Comparison of ENCODE assay signal across 22 cellular contexts in the genomic region with DNA sequence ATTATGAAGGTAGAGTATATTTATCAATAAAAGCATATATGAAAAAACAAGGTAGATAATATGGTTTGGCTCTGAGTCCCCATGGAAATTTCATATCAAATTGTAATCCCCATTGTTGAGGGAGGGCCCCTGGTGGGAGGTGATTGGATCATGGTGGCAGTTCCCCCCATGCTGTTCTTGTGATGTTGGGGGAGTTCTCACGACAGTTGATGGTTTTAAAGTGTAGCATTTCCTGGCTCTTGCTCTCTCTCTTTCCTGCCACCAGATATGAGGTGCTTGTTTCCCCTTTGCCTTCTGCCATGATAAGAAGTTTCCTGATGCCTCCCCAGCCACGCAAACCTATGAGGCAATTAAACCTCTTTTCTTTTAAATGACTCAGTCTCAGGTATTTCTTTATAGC.
"Had no signal": no experiment of that assay in that cellular context is flagged by ENCODE, and none has a peak within 500 bp of the region (broad histone marks: within the 10 kb centered on the region; RNA-seq: fewer than 3 reads in every experiment).

No MANE protein-coding gene starts in this region.

- H3K4me1 ChIP-seq: heart right ventricle, left lung, lower lobe of right lung had no signal

- H3K4me3 Mint-ChIP-seq: naive thymus-derived CD4-positive, alpha-beta T cell had no signal

- H3K27ac ChIP-seq: coronary artery, dorsolateral prefrontal cortex, epithelial cell of prostate, esophagus squamous epithelium, gastrocnemius medialis, heart right ventricle, left lung, lower lobe of right lung had no signal

- H3K4me3 ChIP-seq: coronary artery, dorsolateral prefrontal cortex, esophagus squamous epithelium, gastrocnemius medialis, heart right ventricle, left lung, lower lobe of right lung had no signal

- H3K4me1 Mint-ChIP-seq: naive thymus-derived CD4-positive, alpha-beta T cell had no signal

- H3K27me3 ChIP-seq: dorsolateral prefrontal cortex, esophagus squamous epithelium, gastrocnemius medialis, heart right ventricle, left lung had no signal

- DNase-seq: dermis blood vessel endothelial cell; dorsolateral prefrontal cortex; effector CD4-positive, alpha-beta T cell; effector memory CD4-positive, alpha-beta T cell; erythroblast; esophagus squamous epithelium; foreskin fibroblast; foreskin melanocyte; gastrocnemius medialis; glutamatergic neuron; head of caudate nucleus; heart right ventricle; hippocampal formation; left cardiac atrium; left lung; left ventricle myocardium superior; lower lobe of right lung; mesenchymal stem cell; midbrain; naive thymus-derived CD4-positive, alpha-beta T cell had no signal

- H3K27ac Mint-ChIP-seq: naive thymus-derived CD4-positive, alpha-beta T cell had no signal

- H3K36me3 Mint-ChIP-seq: naive thymus-derived CD4-positive, alpha-beta T cell had no signal

- H3K36me3 ChIP-seq: esophagus squamous epithelium, gastrocnemius medialis, heart right ventricle, left lung, lower lobe of right lung had no signal
